7 cellular contexts compared by ENCODE assay signal in the genomic region with DNA sequence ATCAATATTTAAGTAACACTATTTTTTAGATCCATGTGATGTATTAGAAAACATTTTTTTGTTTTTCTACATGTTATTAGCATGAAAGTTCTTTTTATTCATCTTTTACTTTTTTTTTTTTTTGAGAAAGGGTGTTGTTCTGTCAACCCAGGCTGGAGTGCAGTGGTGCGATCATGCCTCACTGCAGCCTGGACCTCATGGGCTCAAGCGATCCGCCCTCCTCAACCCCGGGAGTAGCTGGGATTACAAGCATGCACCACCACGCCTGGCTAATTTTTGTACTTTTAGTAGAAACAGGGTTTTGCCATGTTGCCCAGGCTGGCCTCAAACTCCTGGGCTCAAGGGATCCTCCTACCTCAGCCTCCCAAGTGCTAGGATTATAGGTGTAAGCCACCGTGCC. TPM values are rescaled to one million over a fixed set of nuclear protein-coding genes. Genes with fewer than 3 reads are reported as not detected.
DNase-seq lines count a peak whose midpoint lies in the region; ATAC-seq and TF ChIP-seq lines count a peak whose summit lies in the region.
"Not testable (repeated sequence)": the region's sequence is repeated elsewhere in the genome, so short reads cannot be mapped to it uniquely, and the experiment has no call there.

No MANE protein-coding gene starts in this region.

- peaks cover 16% of the 10 kb centered on the region for H3K4me1 Mint-ChIP-seq in Caco-2 (ENCODE audit: low read depth, unreplicated experiment)
- H3K4me1 Mint-ChIP-seq in stimulated activated naive B cell treated with anti-CD40 and anti-IgM and Interleukin-4, amounts not matched to agents 10 μg/mL and 1 μg/mL and 100 μg/mL, for 72 hours = peaks cover 24 to 51% of the 10 kb centered on the region in 2 donors

- not testable (repeated sequence) for TF ChIP-seq EP300 in Ishikawa (IDR thresholded peaks at IDR 0.05; ENCODE audit: borderline replicate concordance)

- TF ChIP-seq RAD21 in Ishikawa (IDR thresholded peaks at IDR 0.05; ENCODE audit: low read depth) = not testable (repeated sequence)

- not testable (repeated sequence) for H4K20me1 ChIP-seq in PC-9 (ENCODE audit: insufficient read depth)

- H3K27ac Mint-ChIP-seq in Caco-2 (ENCODE audit: unreplicated experiment) = peak overlapping the region; percentile 90
- peak overlapping the region; percentile 62 for H3K27ac Mint-ChIP-seq in stimulated activated naive B cell treated with anti-CD40 and anti-IgM and Interleukin-4, amounts not matched to agents 10 μg/mL and 1 μg/mL and 100 μg/mL, for 72 hours

- H3K36me3 Mint-ChIP-seq in Caco-2 (ENCODE audit: insufficient read depth, unreplicated experiment) = peaks cover 14% of the 10 kb centered on the region
- H3K36me3 Mint-ChIP-seq in stimulated activated naive B cell treated with anti-CD40 and anti-IgM and Interleukin-4, amounts not matched to agents 10 μg/mL and 1 μg/mL and 100 μg/mL, for 72 hours = peaks cover 12 to 37% of the 10 kb centered on the region in 2 donors

- TF ChIP-seq POLR2A in body of pancreas (IDR thresholded peaks at IDR 0.05) = not testable (repeated sequence)

- DNase-seq in Caco-2; PC-9; body of pancreas; stimulated activated naive B cell treated with anti-CD40 and anti-IgM and Interleukin-4, amounts not matched to agents 10 μg/mL and 1 μg/mL and 100 μg/mL, for 72 hours: not testable (repeated sequence)
- DNase-seq in left kidney (ENCODE audit: low read depth, low spot score) = peak; percentile 77

- not testable (repeated sequence) for H3K4me3 Mint-ChIP-seq in Caco-2 (ENCODE audit: unreplicated experiment); stimulated activated naive B cell treated with anti-CD40 and anti-IgM and Interleukin-4, amounts not matched to agents 10 μg/mL and 1 μg/mL and 100 μg/mL, for 72 hours

- ATAC-seq in body of pancreas = not testable (repeated sequence)
- peak; percentile 29 to 34 for ATAC-seq in stimulated activated naive B cell treated with anti-CD40 and anti-IgM and Interleukin-4, amounts not matched to agents 10 μg/mL and 1 μg/mL and 100 μg/mL, for 72 hours (replicated peaks)

- H3K27me3 ChIP-seq in Caco-2 (replicated peaks; ENCODE audit: control insufficient read depth, insufficient read depth, low read length); PC-9 (ENCODE audit: insufficient read depth, low read depth); body of pancreas; parathyroid adenoma (ENCODE audit: control insufficient read depth, insufficient read depth, low read length): not testable (repeated sequence)

- peaks cover 37% of the 10 kb centered on the region for H3K4me1 ChIP-seq in Caco-2
- peaks cover 48% of the 10 kb centered on the region for H3K4me1 ChIP-seq in PC-9 (replicated peaks; ENCODE audit: insufficient read depth)
- peaks cover 57% of the 10 kb centered on the region for H3K4me1 ChIP-seq in body of pancreas
- H3K4me1 ChIP-seq in parathyroid adenoma = peaks cover 44% of the 10 kb centered on the region

- CTCF ChIA-PET in Caco-2 (lab: Charles Lee) = interaction anchor here (1.1 kb wide), 1 partner anchor 18 kb away, joined by 5 read pairs; no protein-coding TSS in a partner anchor
- CTCF ChIA-PET in PC-9 (lab: Charles Lee) = not testable (repeated sequence)

- H3K79me2 ChIP-seq in PC-9 (ENCODE audit: low read depth) (peaks cover 74% of the 10 kb centered on the region), parathyroid adenoma (peaks cover 51% of the 10 kb centered on the region)

- H3K4me2 ChIP-seq in PC-9 = peak overlapping the region; percentile 81
- not testable (repeated sequence) for H3K4me2 ChIP-seq in parathyroid adenoma (ENCODE audit: low read length)

- H3F3A ChIP-seq in PC-9 (ENCODE audit: insufficient read depth, low read depth) = peaks cover 27% of the 10 kb centered on the region

- H3K27ac ChIP-seq in PC-9 (peak overlapping the region; percentile 85), body of pancreas (peak overlapping the region in 3 of 4 donors; percentile 78 to 87 (median 85)), parathyroid adenoma (peak overlapping the region; percentile 86)

- H3K4me3 ChIP-seq in Caco-2 (ENCODE audit: low read depth, low read length); body of pancreas; parathyroid adenoma (ENCODE audit: low read depth, low read length): not testable (repeated sequence)
- 0 out of 2 replicates have a peak overlapping the region, but pooled peaks have one; percentile 36 for H3K4me3 ChIP-seq in PC-9

- intact Hi-C loops in Caco-2 (cut with micrococcal nuclease; ENCODE audit: unreplicated experiment) (loop anchor here (1.0 to 2.0 kb wide), 2 partner anchors 19 kb away; no protein-coding TSS in a partner anchor), PC-9 (cut with micrococcal nuclease; ENCODE audit: unreplicated experiment) (loop anchor here (2.0 kb wide), 1 partner anchor 17 kb away; the partner anchor contains the start of gene FARP2)
- intact Hi-C loops in body of pancreas (cut with DNase I) = not testable (repeated sequence)

- not testable (repeated sequence) for BruUV-seq in Caco-2 (replicated peaks; lab: Mats Ljungman, UMichigan); PC-9 (replicated peaks; lab: Mats Ljungman, UMichigan)

- not testable (repeated sequence) for H2AFZ ChIP-seq in PC-9, parathyroid adenoma

- H3K27me3 Mint-ChIP-seq in Caco-2 (ENCODE audit: insufficient read depth, unreplicated experiment); stimulated activated naive B cell treated with anti-CD40 and anti-IgM and Interleukin-4, amounts not matched to agents 10 μg/mL and 1 μg/mL and 100 μg/mL, for 72 hours: not testable (repeated sequence)

- H3K9ac ChIP-seq in parathyroid adenoma = not testable (repeated sequence)

- 88 to 94% methylated on average over 6 of the region's 6 CpGs for WGBS in body of pancreas, 2 donors

- not testable (repeated sequence) for H3K36me3 ChIP-seq in Caco-2 (ENCODE audit: control insufficient read depth, insufficient read depth, low read length); body of pancreas (replicated peaks in 1 of 2; ENCODE audit: insufficient read depth in 1 of 2, low read depth in 2 of 2); parathyroid adenoma (ENCODE audit: control insufficient read depth, insufficient read depth, low read length)
- peaks cover 11% of the 10 kb centered on the region; the same call in 1 of the 2 replicates for H3K36me3 ChIP-seq in PC-9 (ENCODE audit: low read depth)

- POLR2A ChIA-PET in Caco-2 (lab: Charles Lee) = not testable (repeated sequence)
- POLR2A ChIA-PET in PC-9 (lab: Charles Lee; ENCODE audit: unreplicated experiment) = interaction anchor here (1.1 kb wide), 1 partner anchor 12 kb away, joined by 9 read pairs; no protein-coding TSS in a partner anchor

- H3K9me2 ChIP-seq in PC-9 (ENCODE audit: insufficient read depth) = not testable (repeated sequence)

- H3K9me3 Mint-ChIP-seq in Caco-2 (ENCODE audit: unreplicated experiment); stimulated activated naive B cell treated with anti-CD40 and anti-IgM and Interleukin-4, amounts not matched to agents 10 μg/mL and 1 μg/mL and 100 μg/mL, for 72 hours: not testable (repeated sequence)

- not testable (repeated sequence) for TF ChIP-seq CTCF in Caco-2 (IDR thresholded peaks at IDR 0.05; ENCODE audit: insufficient read depth in 1 of 2, low read depth in 1 of 2, low read length in 1 of 2, severe bottlenecking in 1 of 2, unreplicated experiment in 1 of 2); PC-9 (conservative IDR thresholded peaks at IDR 0.05); body of pancreas (IDR thresholded peaks at IDR 0.05); parathyroid adenoma (IDR thresholded peaks at IDR 0.05)

- H3K9me3 ChIP-seq in Caco-2; PC-9 (ENCODE audit: insufficient read depth, low read depth); body of pancreas; parathyroid adenoma (ENCODE audit: control insufficient read depth, low read length): not testable (repeated sequence)

TF ChIP-seq in Ishikawa, 13 proteins besides CTCF, POLR2A, EP300 and RAD21:
- TF ChIP-seq, protein P1, sequence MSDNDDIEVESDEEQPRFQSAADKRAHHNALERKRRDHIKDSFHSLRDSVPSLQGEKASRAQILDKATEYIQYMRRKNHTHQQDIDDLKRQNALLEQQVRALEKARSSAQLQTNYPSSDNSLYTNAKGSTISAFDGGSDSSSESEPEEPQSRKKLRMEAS (IDR thresholded peaks at IDR 0.05) = 0 out of 2 replicates have a peak, but pooled peaks have one; percentile 54

RNA-seq across cellular contexts. Expression of gene FARP2, which starts 17.8 kb away (rescaled TPM):
- 37.2 and 37.3 TPM in 2 replicates for total RNA-seq in Caco-2 (2022)
- 81.5 and 89.1 TPM in 2 replicates for total RNA-seq in PC-9 (2021)
- 10 to 100 TPM; 30.1 to 44.2 TPM for total RNA-seq in body of pancreas

RNA-seq across cellular contexts. Expression of gene SEPTIN2, which starts 58.2 kb away (rescaled TPM):
- total RNA-seq in Caco-2 (2022) = 209 TPM in 2 replicates
- total RNA-seq in PC-9 (2021) = 431 and 500 TPM in 2 replicates
- total RNA-seq in body of pancreas = 100 to 1,000 TPM; 226 to 271 TPM

RNA-seq across cellular contexts. Expression of gene HDLBP, which starts 58.4 kb away (rescaled TPM):
- total RNA-seq in Caco-2 (2022) (350 and 379 TPM in 2 replicates), PC-9 (2021) (715 and 908 TPM in 2 replicates), body of pancreas (100 to 1,000 TPM; 501 to 612 TPM)
